In genomic region chr4:41176357-41176756, GRCh38 we compare ENCODE assay signal across 15 cellular contexts. TPM values are rescaled to one million over a fixed set of nuclear protein-coding genes. Genes with fewer than 3 reads are reported as not detected.
A peak's percentile ranks its signal among the peaks of the same experiment; 100 is the strongest.
DNase-seq lines count a peak whose midpoint lies in the region; ATAC-seq and TF ChIP-seq lines count a peak whose summit lies in the region.
"Had no signal": no experiment of that assay in that cellular context is flagged by ENCODE, and none has a peak within 500 bp of the region (broad histone marks: within the 10 kb centered on the region; RNA-seq: fewer than 3 reads in every experiment).

No MANE protein-coding gene starts in this region.

- H3K27me3 ChIP-seq in layer of hippocampus (ENCODE audit: control insufficient read depth, insufficient read depth, low read length) (no peaks in the 10 kb centered on the region), vagina (no peaks in the 10 kb centered on the region)
- H3K27me3 ChIP-seq: body of pancreas had no signal

- no peaks in the 10 kb centered on the region for H3K36me3 ChIP-seq in vagina

- ATAC-seq in Right ventricle myocardium superior (ENCODE audit: poor library complexity) (peak; percentile 32), GM19397 (IDR thresholded peaks at IDR 0.05; ENCODE audit: unreplicated experiment) (no peak), GM21723 (IDR thresholded peaks at IDR 0.05; ENCODE audit: unreplicated experiment) (no peak), GM21515 (IDR thresholded peaks at IDR 0.05; ENCODE audit: unreplicated experiment) (no peak)
- ATAC-seq: body of pancreas; naive thymus-derived CD8-positive, alpha-beta T cell had no signal

- H3K27me3 Mint-ChIP-seq in chondrocyte (ENCODE audit: low read depth), result no peaks in the 10 kb centered on the region
- H3K27me3 Mint-ChIP-seq: IgD-negative memory B cell had no signal

- peaks cover 81% of the 10 kb centered on the region for H3K4me1 Mint-ChIP-seq in chondrocyte (ENCODE audit: low read depth)
- H3K4me1 Mint-ChIP-seq: naive thymus-derived CD8-positive, alpha-beta T cell had no signal

- intact Hi-C loops in Right ventricle myocardium superior (cut with DNase I) (no loop called here), cardiac septum (cut with DNase I) (no loop called here), vagina (cut with DNase I) (no loop called here)

- peaks cover 51% of the 10 kb centered on the region for H3K4me1 ChIP-seq in vagina

- H3K4me3 Mint-ChIP-seq in chondrocyte (ENCODE audit: unreplicated experiment), result peak overlapping the region; percentile 37
- H3K4me3 Mint-ChIP-seq: IgD-negative memory B cell; naive thymus-derived CD8-positive, alpha-beta T cell had no signal

- H3K27ac ChIP-seq in layer of hippocampus (ENCODE audit: low read depth, low read length) (peak overlapping the region; percentile 20), vagina (peak overlapping the region; percentile 30)
- H3K27ac ChIP-seq: 22Rv1, body of pancreas had no signal

- H3K36me3 Mint-ChIP-seq in chondrocyte (ENCODE audit: low read depth), result no peaks in the 10 kb centered on the region
- H3K36me3 Mint-ChIP-seq: IgD-negative memory B cell; naive thymus-derived CD8-positive, alpha-beta T cell had no signal

- DNase-seq in Right ventricle myocardium superior (no peak), cardiac septum (ENCODE audit: low spot score) (no peak), chondrocyte (ENCODE audit: low spot score) (no peak), vagina (ENCODE audit: extremely low spot score in 2 of 2) (no peak)
- DNase-seq: body of pancreas; naive thymus-derived CD8-positive, alpha-beta T cell; NCI-H748 treated with DMSO at 0.1 percent for 48 hours; SIG-M5 had no signal

- no peaks in the 10 kb centered on the region for H3K9me3 Mint-ChIP-seq in chondrocyte (ENCODE audit: low read depth)
- H3K9me3 Mint-ChIP-seq: IgD-negative memory B cell; naive thymus-derived CD8-positive, alpha-beta T cell had no signal

- TF ChIP-seq POLR2A in vagina (IDR thresholded peaks at IDR 0.05), result no peak

- H3K4me3 ChIP-seq in vagina, result no peak overlapping the region
- H3K4me3 ChIP-seq: body of pancreas, skin epidermis had no signal

- peak overlapping the region; percentile 95 for H3K27ac Mint-ChIP-seq in chondrocyte (ENCODE audit: unreplicated experiment)
- H3K27ac Mint-ChIP-seq: IgD-negative memory B cell; naive thymus-derived CD8-positive, alpha-beta T cell had no signal

- TF ChIP-seq CTCF in chondrocyte (IDR thresholded peaks at IDR 0.05) (no peak), vagina (IDR thresholded peaks at IDR 0.05) (no peak)

- H3K9me3 ChIP-seq in vagina, result no peaks in the 10 kb centered on the region
- H3K9me3 ChIP-seq: body of pancreas had no signal

RNA-seq across cellular contexts. Expression of gene APBB2, which starts 38.0 kb away (rescaled TPM):
- 22.5 TPM for total RNA-seq in Right ventricle myocardium superior
- total RNA-seq in cardiac septum, result 35.2 TPM
- total RNA-seq in chondrocyte, result 111 to 192 TPM (median 119 TPM) in 3 replicates
- 68.8 TPM for total RNA-seq in vagina
